In genomic region chr9:133163559-133164208, GRCh38 we compare ENCODE assay signal across 1 cellular context.
TF ChIP-seq lines count a peak whose summit lies in the region.

Gene GBGT1 (minus strand): TSS chr9:133163914. CDS start chr9:133162412, 1,502 bp downstream.

TF ChIP-seq in K562, 482 proteins besides CTCF, POLR2A, EP300 and RAD21 (continued from another document):
- TF ChIP-seq ZBTB40 (IDR thresholded peaks at IDR 0.05) (0 out of 2 replicates have a peak, but pooled peaks have one; percentile 56), ZBTB40 (CRISPR knock-in tag; IDR thresholded peaks at IDR 0.05) (no peak), E2F1 (CRISPR knock-in tag; IDR thresholded peaks at IDR 0.05) (peak; percentile 74; the same call in 1 of the 2 replicates), ZBTB7A (IDR thresholded peaks at IDR 0.05; ENCODE audit: borderline replicate concordance, control insufficient read depth, low read depth, low read length) (peak; percentile 62; the same call in 1 of the 2 replicates), ZNF274 (IDR thresholded peaks at IDR 0.05; ENCODE audit: borderline replicate concordance, low read depth, low read length) (no peak), SIN3B (IDR thresholded peaks at IDR 0.05; ENCODE audit: low read depth) (no peak; the same call in 1 of the 2 replicates), ZNF232 (CRISPR knock-in tag; IDR thresholded peaks at IDR 0.05) (0 out of 2 replicates have a peak, but pooled peaks have one; percentile 61), PURB (CRISPR knock-in tag; IDR thresholded peaks at IDR 0.05; ENCODE audit: low read depth) (no peak), HNRNPUL1 (IDR thresholded peaks at IDR 0.05; ENCODE audit: low read length) (no peak), ZFX (CRISPR knock-in tag; IDR thresholded peaks at IDR 0.05) (peak; percentile 70), ESRRA (IDR thresholded peaks at IDR 0.05; ENCODE audit: borderline replicate concordance, low read depth) (0 out of 2 replicates have a peak, but pooled peaks have one; percentile 15), HMG20A (CRISPR knock-in tag; conservative IDR thresholded peaks at IDR 0.05) (no peak), PKNOX1 (IDR thresholded peaks at IDR 0.05) (peak; percentile 52), EGR1 (conservative IDR thresholded peaks at IDR 0.05) (no peak), ETS1 (conservative IDR thresholded peaks at IDR 0.05; ENCODE audit: control insufficient read depth, low read depth, low read length) (peak; percentile 54; the same call in 1 of the 2 replicates), ZNF280B (CRISPR knock-in tag; IDR thresholded peaks at IDR 0.05) (no peak), MEF2A (IDR thresholded peaks at IDR 0.05; ENCODE audit: control insufficient read depth, low read depth, low read length) (no peak), HDAC1 (IDR thresholded peaks at IDR 0.05) (peak in 1 of 2 experiments; percentile 30; a peak in 1 of 4 replicates), MYBL2 (IDR thresholded peaks at IDR 0.05; ENCODE audit: low read depth) (no peak), MYBL2 (CRISPR knock-in tag; IDR thresholded peaks at IDR 0.05; ENCODE audit: borderline replicate concordance) (no peak)
